1 cellular context compared by ENCODE assay signal in genomic region chr17:64663836-64664235, GRCh38.
A peak's percentile ranks its signal among the peaks of the same experiment; 100 is the strongest.
TF ChIP-seq lines count a peak whose summit lies in the region.

No MANE protein-coding gene starts in this region.

TF ChIP-seq in HEK293, 187 proteins besides CTCF, POLR2A, EP300 and RAD21 (continued from another document):
- TF ChIP-seq, protein P1, sequence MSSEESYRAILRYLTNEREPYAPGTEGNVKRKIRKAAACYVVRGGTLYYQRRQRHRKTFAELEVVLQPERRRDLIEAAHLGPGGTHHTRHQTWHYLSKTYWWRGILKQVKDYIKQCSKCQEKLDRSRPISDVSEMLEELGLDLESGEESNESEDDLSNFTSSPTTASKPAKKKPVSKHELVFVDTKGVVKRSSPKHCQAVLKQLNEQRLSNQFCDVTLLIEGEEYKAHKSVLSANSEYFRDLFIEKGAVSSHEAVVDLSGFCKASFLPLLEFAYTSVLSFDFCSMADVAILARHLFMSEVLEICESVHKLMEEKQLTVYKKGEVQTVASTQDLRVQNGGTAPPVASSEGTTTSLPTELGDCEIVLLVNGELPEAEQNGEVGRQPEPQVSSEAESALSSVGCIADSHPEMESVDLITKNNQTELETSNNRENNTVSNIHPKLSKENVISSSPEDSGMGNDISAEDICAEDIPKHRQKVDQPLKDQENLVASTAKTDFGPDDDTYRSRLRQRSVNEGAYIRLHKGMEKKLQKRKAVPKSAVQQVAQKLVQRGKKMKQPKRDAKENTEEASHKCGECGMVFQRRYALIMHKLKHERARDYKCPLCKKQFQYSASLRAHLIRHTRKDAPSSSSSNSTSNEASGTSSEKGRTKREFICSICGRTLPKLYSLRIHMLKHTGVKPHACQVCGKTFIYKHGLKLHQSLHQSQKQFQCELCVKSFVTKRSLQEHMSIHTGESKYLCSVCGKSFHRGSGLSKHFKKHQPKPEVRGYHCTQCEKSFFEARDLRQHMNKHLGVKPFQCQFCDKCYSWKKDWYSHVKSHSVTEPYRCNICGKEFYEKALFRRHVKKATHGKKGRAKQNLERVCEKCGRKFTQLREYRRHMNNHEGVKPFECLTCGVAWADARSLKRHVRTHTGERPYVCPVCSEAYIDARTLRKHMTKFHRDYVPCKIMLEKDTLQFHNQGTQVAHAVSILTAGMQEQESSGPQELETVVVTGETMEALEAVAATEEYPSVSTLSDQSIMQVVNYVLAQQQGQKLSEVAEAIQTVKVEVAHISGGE (tag by site-specific recombination; conservative IDR thresholded peaks at IDR 0.05; ENCODE audit: low read depth): 0 out of 2 replicates have a peak, but pooled peaks have one; percentile 7
